20 cellular contexts compared by ENCODE assay signal in the genomic region with DNA sequence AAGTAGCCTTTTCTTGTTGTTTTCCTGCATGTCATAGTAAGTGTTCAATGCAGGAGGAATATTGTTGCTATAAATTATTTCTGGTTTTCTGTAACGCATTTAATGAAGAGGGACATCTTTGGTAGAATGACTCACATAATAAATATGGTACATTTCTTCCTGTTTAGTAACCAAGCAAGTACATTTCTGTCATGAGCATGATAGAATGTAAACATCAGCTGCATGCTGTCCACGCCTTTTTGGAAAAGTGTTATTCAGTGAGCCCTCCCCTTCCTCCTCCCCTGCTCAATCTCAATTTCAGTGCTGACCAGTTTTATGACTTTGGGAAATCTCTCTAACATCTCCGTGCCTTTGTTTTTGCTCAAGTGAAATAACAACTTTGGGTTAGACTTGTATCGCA.
A peak's percentile ranks its signal among the peaks of the same experiment; 100 is the strongest.
DNase-seq lines count a peak whose midpoint lies in the region; ATAC-seq and TF ChIP-seq lines count a peak whose summit lies in the region.
"Had no signal": no experiment of that assay in that cellular context is flagged by ENCODE, and none has a peak within 500 bp of the region (broad histone marks: within the 10 kb centered on the region; RNA-seq: fewer than 3 reads in every experiment).

No MANE protein-coding gene starts in this region.

- H3K27ac ChIP-seq in PC-3 (ENCODE audit: low read length), result peak overlapping the region; percentile 50
- H3K27ac ChIP-seq: BLaER1, lower lobe of right lung, WERI-Rb-1 had no signal

- TF ChIP-seq CTCF in PC-3 (conservative IDR thresholded peaks at IDR 0.05; ENCODE audit: low read depth, low read length) (no peak), type B pancreatic cell (conservative IDR thresholded peaks at IDR 0.05) (no peak), mucosa of descending colon (IDR thresholded peaks at IDR 0.05) (no peak)

- intact Hi-C loops in PC-3 (cut with micrococcal nuclease) (no loop called here), mucosa of descending colon (cut with DNase I, micrococcal nuclease) (no loop called here)

- H3K4me1 Mint-ChIP-seq in type B pancreatic cell (ENCODE audit: unreplicated experiment), result no peaks in the 10 kb centered on the region

- H3K4me1 ChIP-seq in PC-3 (ENCODE audit: insufficient read depth, low read length) (peaks cover 15% of the 10 kb centered on the region), mucosa of descending colon (ENCODE audit: low read depth) (no peaks in the 10 kb centered on the region)
- H3K4me1 ChIP-seq: BLaER1, lower lobe of right lung had no signal

- H3K9me3 Mint-ChIP-seq in type B pancreatic cell, result peaks cover 5% of the 10 kb centered on the region

- H3K4me3 ChIP-seq in PC-3 (ENCODE audit: low read length) (no peak overlapping the region), mucosa of descending colon (no peak overlapping the region)
- H3K4me3 ChIP-seq: BLaER1, lower lobe of right lung, smooth muscle cell had no signal

- H3K27me3 ChIP-seq in PC-3 (ENCODE audit: low read length), result no peaks in the 10 kb centered on the region
- H3K27me3 ChIP-seq: BLaER1 had no signal

- H3F3A ChIP-seq in PC-3 (ENCODE audit: low read length, unreplicated experiment), result no peaks in the 10 kb centered on the region

- H3K4me2 ChIP-seq in PC-3 (ENCODE audit: low read length), result peak overlapping the region; percentile 60
- H3K4me2 ChIP-seq: BLaER1, smooth muscle cell had no signal

- H3K9me3 ChIP-seq in PC-3 (ENCODE audit: low read length) (no peaks in the 10 kb centered on the region), mucosa of descending colon (peaks cover 4% of the 10 kb centered on the region)
- H3K9me3 ChIP-seq: lower lobe of right lung had no signal

- no peaks in the 10 kb centered on the region for H3K79me2 ChIP-seq in PC-3 (ENCODE audit: low read length)

- no peaks in the 10 kb centered on the region for H3K27me3 Mint-ChIP-seq in type B pancreatic cell

- peak; percentile 95 for ATAC-seq in PC-3
- ATAC-seq in HG02852 (IDR thresholded peaks at IDR 0.05; ENCODE audit: unreplicated experiment), result no peak
- no peak for ATAC-seq in mucosa of descending colon
- ATAC-seq: activated naive CD4-positive, alpha-beta T cell treated with anti-CD3 and anti-CD28 coated beads, Interleukin-2, amount 50 U/mL, for 72 hours; lower lobe of right lung; stimulated activated naive CD8-positive, alpha-beta T cell treated with anti-CD3 and anti-CD28 coated beads, Interleukin-15, Interleukin-2, amounts not matched to agents 100 U/mL and 50 U/mL, for 24 hours had no signal

- peak overlapping the region; percentile 10 for H3K27ac Mint-ChIP-seq in type B pancreatic cell
- H3K27ac Mint-ChIP-seq: activated naive CD4-positive, alpha-beta T cell treated with anti-CD3 and anti-CD28 coated beads, Interleukin-2, amount 50 U/mL, for 72 hours had no signal

- no peak overlapping the region for H3K4me3 Mint-ChIP-seq in type B pancreatic cell

- H3K36me3 ChIP-seq in PC-3 (ENCODE audit: low read depth, low read length), result no peaks in the 10 kb centered on the region
- H3K36me3 ChIP-seq in mucosa of descending colon (ENCODE audit: low read depth), result no peaks in the 10 kb centered on the region
- H3K36me3 ChIP-seq: BLaER1, lower lobe of right lung, WERI-Rb-1 had no signal

- no peak overlapping the region for H3K9ac ChIP-seq in PC-3 (ENCODE audit: low read length)
- H3K9ac ChIP-seq: BLaER1 had no signal

- no TSS peak for BruUV-seq in PC-3 (replicated peaks; lab: Mats Ljungman, UMichigan)

- H2AFZ ChIP-seq in PC-3 (ENCODE audit: low read length), result no peak overlapping the region

- POLR2A ChIA-PET in PC-3 (lab: Charles Lee; ENCODE audit: unreplicated experiment), result no interaction called here

- no peaks in the 10 kb centered on the region for H3K9me2 ChIP-seq in PC-3 (replicated peaks; ENCODE audit: low read length)

- CTCF ChIA-PET in PC-3 (lab: Charles Lee), result no interaction called here

- no peaks in the 10 kb centered on the region for H4K20me1 ChIP-seq in PC-3 (ENCODE audit: low read length)
- H4K20me1 ChIP-seq: BLaER1 had no signal

- DNase-seq in GM03348 (ENCODE audit: low spot score), result peak; percentile 27
- DNase-seq in PC-3, result peak; percentile 68
- DNase-seq in fibroblast of peridontal ligament (ENCODE audit: extremely low read depth), result peak; percentile 31
- DNase-seq in type B pancreatic cell (ENCODE audit: extremely low spot score, unreplicated experiment), result no peak
- DNase-seq in stimulated activated CD4-positive, alpha-beta T cell treated with anti-CD3 and anti-CD28 coated beads, Interleukin-4, amount 100 ng/mL, for 1 hour, result no peak
- no peak for DNase-seq in NAMALWA (ENCODE audit: low spot score)
- no peak for DNase-seq in mucosa of descending colon
- DNase-seq: activated CD4-positive, alpha-beta T cell treated with anti-CD3 and anti-CD28 coated beads, Interleukin-2, amount 50 U/mL, for 1 hour; cerebellar nuclear complex; COR-L47; lower lobe of right lung; NCI-H1417 treated with DMSO at 0.1 percent for 48 hours; NCI-H524 treated with DMSO at 0.1 percent for 48 hours; stimulated activated CD4-positive, alpha-beta T cell treated with anti-CD3 and anti-CD28 coated beads, Interleukin-4, amount 100 ng/mL, for 4 hours; stimulated activated naive CD8-positive, alpha-beta T cell treated with anti-CD3 and anti-CD28 coated beads, Interleukin-15, Interleukin-2, amounts not matched to agents 100 U/mL and 50 U/mL, for 24 hours; WERI-Rb-1 had no signal

- no peaks in the 10 kb centered on the region for H3K36me3 Mint-ChIP-seq in type B pancreatic cell
- H3K36me3 Mint-ChIP-seq: activated naive CD4-positive, alpha-beta T cell treated with anti-CD3 and anti-CD28 coated beads, Interleukin-2, amount 50 U/mL, for 72 hours had no signal

Comparison
In these comparisons a context has a peak if more than half of its experiments do, and no peak if none do; other contexts are left out.
1. DNase-seq: peak in GM03348 (single experiment), PC-3 (single experiment) and fibroblast of peridontal ligament (single experiment); none in type B pancreatic cell (single experiment), stimulated activated CD4-positive, alpha-beta T cell treated with anti-CD3 and anti-CD28 coated beads, Interleukin-4, amount 100 ng/mL, for 1 hour (single experiment), NAMALWA (single experiment) and mucosa of descending colon (0 of 3).